ENCODE assay signal across 18 cellular contexts in genomic region chr6:152952045-152952444, GRCh38. TPM values are rescaled to one million over a fixed set of nuclear protein-coding genes. Genes with fewer than 3 reads are reported as not detected.
DNase-seq lines count a peak whose midpoint lies in the region; ATAC-seq and TF ChIP-seq lines count a peak whose summit lies in the region.
"Had no signal": no experiment of that assay in that cellular context is flagged by ENCODE, and none has a peak within 500 bp of the region (broad histone marks: within the 10 kb centered on the region; RNA-seq: fewer than 3 reads in every experiment).

No MANE protein-coding gene starts in this region.

- H3K4me3 ChIP-seq in GM23248 (no peak overlapping the region), MG63 (no peak overlapping the region), mammary epithelial cell (replicated peaks in 1 of 3; ENCODE audit: insufficient read depth in 1 of 3, low read depth in 2 of 3, low read length in 3 of 3) (no peak overlapping the region), mesenchymal stem cell (ENCODE audit: insufficient read depth in 1 of 2, low read depth in 1 of 2, low read length in 2 of 2) (no peak overlapping the region), upper lobe of right lung (no peak overlapping the region)
- H3K4me3 ChIP-seq: lung, sigmoid colon, stomach had no signal

- no peak overlapping the region for H3K4ac ChIP-seq in mesenchymal stem cell (ENCODE audit: low read depth in 1 of 2, low read length in 2 of 2)

- no peak overlapping the region for H3K27ac Mint-ChIP-seq in natural killer cell
- H3K27ac Mint-ChIP-seq: T-helper 1 cell treated with Interleukin-12 subunit alpha and Interleukin-12 subunit beta and Interleukin-4 antibody, amounts not matched to agents 30 μg/mL and 1 μg/mL, for 36 hours had no signal

- dilution Hi-C loops in mammary epithelial cell (cut with HindIII; ENCODE audit: low sequenced_read_pairs) = no loop called here

- H3K27me3 ChIP-seq in GM23248 (replicated peaks; ENCODE audit: insufficient read depth) (no peaks in the 10 kb centered on the region), MG63 (no peaks in the 10 kb centered on the region), mammary epithelial cell (ENCODE audit: insufficient read depth, low read length) (no peaks in the 10 kb centered on the region), mesenchymal stem cell (ENCODE audit: control insufficient read depth in 1 of 2, insufficient read depth in 1 of 2, low read length in 2 of 2) (no peaks in the 10 kb centered on the region), upper lobe of right lung (peaks cover 2% of the 10 kb centered on the region)
- H3K27me3 ChIP-seq: sigmoid colon had no signal

- BruUV-seq in mammary epithelial cell (replicated peaks; lab: Mats Ljungman, UMichigan) = no TSS peak

- no peaks in the 10 kb centered on the region for H3K79me1 ChIP-seq in mesenchymal stem cell (replicated peaks; ENCODE audit: low read length, poor library complexity, severe bottlenecking)

- no peaks in the 10 kb centered on the region for H3K9me2 ChIP-seq in GM23248 (ENCODE audit: insufficient read depth)

- H3K36me3 ChIP-seq in GM23248 (ENCODE audit: low read depth) = no peaks in the 10 kb centered on the region
- H3K36me3 ChIP-seq in MG63 = no peaks in the 10 kb centered on the region
- no peaks in the 10 kb centered on the region for H3K36me3 ChIP-seq in mammary epithelial cell (ENCODE audit: insufficient read depth, low read length)
- H3K36me3 ChIP-seq in mesenchymal stem cell (ENCODE audit: control insufficient read depth in 1 of 2, insufficient read depth in 2 of 2, low read depth in 1 of 2, low read length in 2 of 2) = no peaks in the 10 kb centered on the region
- H3K36me3 ChIP-seq in upper lobe of right lung = no peaks in the 10 kb centered on the region
- H3K36me3 ChIP-seq: neutrophil, sigmoid colon, stomach had no signal

- intact Hi-C loops in mammary epithelial cell (cut with micrococcal nuclease) (loop anchor here (5.0 kb wide), 1 partner anchor 230 kb away; no protein-coding TSS in a partner anchor), natural killer cell (cut with micrococcal nuclease) (no loop called here), upper lobe of right lung (cut with DNase I) (no loop called here)

- H2AK5ac ChIP-seq in mesenchymal stem cell (ENCODE audit: low read length, severe bottlenecking) = no peak overlapping the region

- H3K23ac ChIP-seq in mesenchymal stem cell (ENCODE audit: low read length in 2 of 2) = no peak overlapping the region

- CTCF ChIA-PET in mammary epithelial cell (lab: Charles Lee; ENCODE audit: low non-redundant PET) = no interaction called here

- peaks cover 14% of the 10 kb centered on the region for H3K4me1 ChIP-seq in GM23248 (ENCODE audit: insufficient read depth)
- H3K4me1 ChIP-seq in mammary epithelial cell (ENCODE audit: insufficient read depth, low read length) = peaks cover 10% of the 10 kb centered on the region
- peaks cover 6% of the 10 kb centered on the region for H3K4me1 ChIP-seq in mesenchymal stem cell (ENCODE audit: control insufficient read depth, insufficient read depth, low read depth, low read length)
- no peaks in the 10 kb centered on the region for H3K4me1 ChIP-seq in upper lobe of right lung
- H3K4me1 ChIP-seq: sigmoid colon had no signal

- H4K8ac ChIP-seq in mesenchymal stem cell (ENCODE audit: low read length) = no peak overlapping the region

- no peak overlapping the region for H3K4me3 Mint-ChIP-seq in natural killer cell
- H3K4me3 Mint-ChIP-seq: T-helper 1 cell treated with Interleukin-12 subunit alpha and Interleukin-12 subunit beta and Interleukin-4 antibody, amounts not matched to agents 30 μg/mL and 1 μg/mL, for 36 hours had no signal

- ATAC-seq in natural killer cell = no peak
- no peak for ATAC-seq in upper lobe of right lung

- H3K9me3 Mint-ChIP-seq in natural killer cell = no peaks in the 10 kb centered on the region
- H3K9me3 Mint-ChIP-seq: T-helper 1 cell treated with Interleukin-12 subunit alpha and Interleukin-12 subunit beta and Interleukin-4 antibody, amounts not matched to agents 30 μg/mL and 1 μg/mL, for 36 hours had no signal

- no peak overlapping the region for H2BK5ac ChIP-seq in mesenchymal stem cell (ENCODE audit: low read depth, low read length, poor library complexity, severe bottlenecking)

- WGBS in GM23248 (ENCODE audit: low coverage in 1 of 2, low lambda C conversion rate in 2 of 2, missing lambda C conversion rate in 2 of 2), 2 experiments = 0 to 3% methylated on average over 1 of the region's 1 CpG
- 0% methylated on average over 1 of the region's 1 CpG for WGBS in mammary epithelial cell (ENCODE audit: low coverage, missing lambda C conversion rate)
- no CpG with 5 or more reads among the region's 1 CpG for WGBS in mesenchymal stem cell

- H3K27ac ChIP-seq in GM23248 (no peak overlapping the region), mammary epithelial cell (ENCODE audit: insufficient read depth, low read depth, low read length) (no peak overlapping the region), mesenchymal stem cell (ENCODE audit: low read length, poor library complexity, severe bottlenecking) (no peak overlapping the region), upper lobe of right lung (no peak overlapping the region)
- H3K27ac ChIP-seq: C4-2B, neutrophil, sigmoid colon, stomach had no signal

- H3K4me2 ChIP-seq in GM23248 (ENCODE audit: unreplicated experiment) = peak overlapping the region; percentile 79
- no peak overlapping the region for H3K4me2 ChIP-seq in mammary epithelial cell (ENCODE audit: insufficient read depth, low read depth, low read length)
- H3K4me2 ChIP-seq in mesenchymal stem cell (ENCODE audit: low read length, poor library complexity, severe bottlenecking) = no peak overlapping the region

- H2BK15ac ChIP-seq in mesenchymal stem cell (ENCODE audit: low read depth, poor library complexity, severe bottlenecking) = no peak overlapping the region

- DNase-seq in GM23248 (peak; percentile 49), MG63 (peak; percentile 21), mammary epithelial cell (peak; percentile 44), mesenchymal stem cell (peak; percentile 23), SK-N-DZ (ENCODE audit: low spot score) (no peak), natural killer cell (no peak), upper lobe of right lung (no peak)
- no peak for DNase-seq in activated CD4-positive, alpha-beta T cell treated with anti-CD3 and anti-CD28 coated beads, Interleukin-2, amount 50 U/mL, for 48 hours
- DNase-seq: activated CD4-positive, alpha-beta T cell treated with anti-CD3 and anti-CD28 coated beads for 4 hours; activated effector memory CD4-positive, alpha-beta T cell treated with anti-CD3 and anti-CD28 coated beads, Interleukin-2, amount 50 U/mL, for 16 hours; central memory CD4-positive, alpha-beta T cell; NCI-H2171 treated with DMSO at 0.1 percent for 48 hours; sigmoid colon; stomach had no signal

- no peaks in the 10 kb centered on the region for H3K79me2 ChIP-seq in GM23248 (ENCODE audit: insufficient read depth)
- no peaks in the 10 kb centered on the region for H3K79me2 ChIP-seq in mammary epithelial cell (ENCODE audit: insufficient read depth, low read length)

- in situ Hi-C loops in GM23248 (cut with MboI) (no loop called here), mammary epithelial cell (cut with MboI; ENCODE audit: low sequenced_read_pairs in 2 of 2) (loop anchor here in 1 of 2 donors (10.0 kb wide), 1 partner anchor 207 kb away; no protein-coding TSS in a partner anchor)

- no peak overlapping the region for H3K9ac ChIP-seq in GM23248
- no peak overlapping the region for H3K9ac ChIP-seq in mammary epithelial cell (ENCODE audit: insufficient read depth, low read length)
- no peak overlapping the region for H3K9ac ChIP-seq in mesenchymal stem cell (ENCODE audit: low read length)

- H3K18ac ChIP-seq in mesenchymal stem cell (ENCODE audit: low read depth in 1 of 2, low read length in 2 of 2) = no peak overlapping the region

- no peaks in the 10 kb centered on the region for H3K36me3 Mint-ChIP-seq in natural killer cell

- H4K91ac ChIP-seq in mesenchymal stem cell (ENCODE audit: low read length) = no peak overlapping the region

- peaks cover 7% of the 10 kb centered on the region; the same call in 1 of the 2 replicates for H3F3A ChIP-seq in GM23248 (ENCODE audit: insufficient read depth)

- H2AFZ ChIP-seq in GM23248 = no peak overlapping the region
- no peak overlapping the region for H2AFZ ChIP-seq in mammary epithelial cell (ENCODE audit: low read depth, low read length)
- H2AFZ ChIP-seq in mesenchymal stem cell (ENCODE audit: low read depth, low read length) = no peak overlapping the region

- TF ChIP-seq CTCF in mammary epithelial cell (conservative IDR thresholded peaks at IDR 0.05 in 1 of 2, IDR thresholded peaks at IDR 0.05 in 1 of 2; ENCODE audit: extremely low read depth in 1 of 2, insufficient read depth in 1 of 2, low read depth in 1 of 2, low read length in 2 of 2) = no peak
- TF ChIP-seq CTCF in natural killer cell (IDR thresholded peaks at IDR 0.05) = no peak
- TF ChIP-seq CTCF in upper lobe of right lung (IDR thresholded peaks at IDR 0.05) = no peak

- no peak overlapping the region for H2BK12ac ChIP-seq in mesenchymal stem cell (ENCODE audit: low read length in 2 of 2)

- no peaks in the 10 kb centered on the region for H4K20me1 ChIP-seq in GM23248 (ENCODE audit: insufficient read depth)
- no peaks in the 10 kb centered on the region for H4K20me1 ChIP-seq in mammary epithelial cell (ENCODE audit: insufficient read depth, low read length)

- H3K14ac ChIP-seq in mesenchymal stem cell (ENCODE audit: low read length in 2 of 2) = no peak overlapping the region

- H2BK120ac ChIP-seq in mesenchymal stem cell (ENCODE audit: low read depth, low read length) = no peak overlapping the region

- peaks cover 8 to 9% of the 10 kb centered on the region in 2 donors for H3K4me1 Mint-ChIP-seq in natural killer cell

- H3K27me3 Mint-ChIP-seq in natural killer cell (ENCODE audit: low read depth in 2 of 2) = peaks cover 20 to 52% of the 10 kb centered on the region in 2 donors

- no peaks in the 10 kb centered on the region for H3K9me3 ChIP-seq in GM23248 (ENCODE audit: low read depth)
- H3K9me3 ChIP-seq in MG63 = no peaks in the 10 kb centered on the region
- H3K9me3 ChIP-seq in mammary epithelial cell (replicated peaks; ENCODE audit: insufficient read depth, low read length) = no peaks in the 10 kb centered on the region
- no peaks in the 10 kb centered on the region for H3K9me3 ChIP-seq in mesenchymal stem cell (ENCODE audit: control insufficient read depth, low read length)
- no peaks in the 10 kb centered on the region for H3K9me3 ChIP-seq in upper lobe of right lung
- H3K9me3 ChIP-seq: neutrophil had no signal

RNA-seq across cellular contexts. Expression of gene FBXO5, which starts 30.8 kb away (rescaled TPM):
- 8.5 and 11.2 TPM in 2 replicates for total RNA-seq in GM23248 (2014; rRNA removed; shearing (Covaris generic))
- 15.2 and 15.5 TPM in 2 replicates for polyA plus RNA-seq in GM23248 (2016; fragmentation: Nextera tagmentation; extraction: Ambion mirVana)
- 24.3 and 29.2 TPM in 2 replicates for total RNA-seq in MG63 (2014; rRNA removed; shearing (Covaris generic); ENCODE audit: low replicate concordance)
- total RNA-seq in mammary epithelial cell = 10 to 100 TPM in 1 of 2 donors, 1 to 10 TPM in 1; 2.2 to 18.9 TPM
- 14.4 TPM for polyA plus RNA-seq in mammary epithelial cell
- 8.9 TPM for polyA minus RNA-seq in mammary epithelial cell
- polyA plus RNA-seq in mesenchymal stem cell (2013, experiment 1 of 2) = 5.9 TPM
- polyA plus RNA-seq in mesenchymal stem cell (2013, experiment 2 of 2) = 5.8 TPM
- 64.2 and 68.7 TPM in 2 replicates for polyA plus RNA-seq in SK-N-DZ (2014; cell fraction: cytosol; rRNA removed)
- 56.6 and 57.2 TPM in 2 replicates for polyA plus RNA-seq in SK-N-DZ (2014; cell fraction: nucleus; rRNA removed)
- total RNA-seq in natural killer cell = 10 to 100 TPM in 1 of 3 donors, 1 to 10 TPM in 2; 5.9 to 11.2 (median 9.6) TPM
- total RNA-seq in upper lobe of right lung = 4.9 TPM

RNA-seq across cellular contexts. Expression of gene MTRF1L, which starts 50.5 kb away (rescaled TPM):
- total RNA-seq in GM23248 (2014; rRNA removed; shearing (Covaris generic)) = 16.3 and 22.1 TPM in 2 replicates
- 21.9 and 22.7 TPM in 2 replicates for polyA plus RNA-seq in GM23248 (2016; fragmentation: Nextera tagmentation; extraction: Ambion mirVana)
- 14.6 and 23.1 TPM in 2 replicates for total RNA-seq in MG63 (2014; rRNA removed; shearing (Covaris generic); ENCODE audit: low replicate concordance)
- 10 to 100 TPM; 15.2 to 27.0 TPM for total RNA-seq in mammary epithelial cell
- polyA plus RNA-seq in mammary epithelial cell = 11.9 TPM
- 8.2 TPM for polyA minus RNA-seq in mammary epithelial cell
- polyA plus RNA-seq in mesenchymal stem cell (2013, experiment 1 of 2) = 24.7 TPM
- polyA plus RNA-seq in mesenchymal stem cell (2013, experiment 2 of 2) = 25.1 TPM
- 16.2 and 18.3 TPM in 2 replicates for polyA plus RNA-seq in SK-N-DZ (2014; cell fraction: cytosol; rRNA removed)
- polyA plus RNA-seq in SK-N-DZ (2014; cell fraction: nucleus; rRNA removed) = 16.7 and 24.8 TPM in 2 replicates
- 10 to 100 TPM; 17.6 to 24.7 (median 21.6) TPM for total RNA-seq in natural killer cell
- total RNA-seq in upper lobe of right lung = 17.9 TPM

Comparison
In these comparisons a context has a peak if more than half of its experiments do, and no peak if none do; other contexts are left out.
1. DNase-seq: peak in GM23248 (single experiment), MG63 (single experiment), mammary epithelial cell (single experiment) and mesenchymal stem cell (single experiment); none in SK-N-DZ (single experiment), natural killer cell (single experiment), activated CD4-positive, alpha-beta T cell treated with anti-CD3 and anti-CD28 coated beads, Interleukin-2, amount 50 U/mL, for 48 hours (0 of 2) and upper lobe of right lung (single experiment).